ENCODE assay signal across 17 cellular contexts in genomic region chr2:240915526-240916335, GRCh38. TPM values are rescaled to one million over a fixed set of nuclear protein-coding genes. Genes with fewer than 3 reads are reported as not detected.
DNase-seq lines count a peak whose midpoint lies in the region; ATAC-seq and TF ChIP-seq lines count a peak whose summit lies in the region.
"Had no signal": no experiment of that assay in that cellular context is flagged by ENCODE, and none has a peak within 500 bp of the region (broad histone marks: within the 10 kb centered on the region; RNA-seq: fewer than 3 reads in every experiment).

No MANE protein-coding gene starts in this region.

- H3K27me3 ChIP-seq in endodermal cell (ENCODE audit: control insufficient read depth, insufficient read depth, low read length, poor library complexity, severe bottlenecking) (peaks cover 19% of the 10 kb centered on the region), Peyer's patch (peaks cover 0 to 6% of the 10 kb centered on the region in 2 donors)
- H3K27me3 ChIP-seq: ascending aorta had no signal

- H3K4me1 ChIP-seq in endodermal cell (ENCODE audit: control insufficient read depth, insufficient read depth, low read length): no peaks in the 10 kb centered on the region
- peaks cover 0 to 30% (median 4%) of the 10 kb centered on the region in 4 donors for H3K4me1 ChIP-seq in Peyer's patch

- 20 to 36% methylated on average over 7 to 31 of the region's 33 CpGs for WGBS in endodermal cell (ENCODE audit: insufficient coverage in 1 of 2, insufficient read length in 1 of 2), 2 experiments

- H3K9me3 ChIP-seq in endodermal cell (ENCODE audit: control insufficient read depth, low read length) (no peaks in the 10 kb centered on the region), Peyer's patch (no peaks in the 10 kb centered on the region)
- H3K9me3 ChIP-seq: ascending aorta had no signal

- H3K4me1 Mint-ChIP-seq in HFFc6 (ENCODE audit: low read depth): peaks cover 33% of the 10 kb centered on the region
- H3K4me1 Mint-ChIP-seq in endodermal cell: no peaks in the 10 kb centered on the region
- no peaks in the 10 kb centered on the region for H3K4me1 Mint-ChIP-seq in activated T-cell treated with anti-CD3 and anti-CD28 coated beads, Interleukin-2, amount 50 U/mL, for 4 hours (ENCODE audit: low read depth)

- H3K4me3 ChIP-seq in endodermal cell (ENCODE audit: low read length): no peak overlapping the region
- no peak overlapping the region for H3K4me3 ChIP-seq in skin epidermis
- H3K4me3 ChIP-seq in Peyer's patch: no peak overlapping the region

- H3K36me3 Mint-ChIP-seq in HFFc6 (ENCODE audit: low read depth): no peaks in the 10 kb centered on the region
- no peaks in the 10 kb centered on the region for H3K36me3 Mint-ChIP-seq in endodermal cell (ENCODE audit: low read depth)
- H3K36me3 Mint-ChIP-seq in activated T-cell treated with anti-CD3 and anti-CD28 coated beads, Interleukin-2, amount 50 U/mL, for 4 hours (ENCODE audit: insufficient read depth): no peaks in the 10 kb centered on the region

- H3K4me3 Mint-ChIP-seq in HFFc6 (no peak overlapping the region; the same call in 1 of the 2 replicates), endodermal cell (peak overlapping the region; percentile 43)
- no peak overlapping the region for H3K4me3 Mint-ChIP-seq in activated T-cell treated with anti-CD3 and anti-CD28 coated beads, Interleukin-2, amount 50 U/mL, for 4 hours

- H3K27ac Mint-ChIP-seq in HFFc6 (peak overlapping the region; percentile 26; the same call in 1 of the 2 replicates), endodermal cell (no peak overlapping the region)

- H3K9ac ChIP-seq in endodermal cell (ENCODE audit: extremely low read depth, low read length, poor library complexity, severe bottlenecking): no peak overlapping the region

- ATAC-seq in HG02938 (IDR thresholded peaks at IDR 0.05; ENCODE audit: unreplicated experiment) (no peak), GM18505 (IDR thresholded peaks at IDR 0.05; ENCODE audit: unreplicated experiment) (no peak)
- no peak for ATAC-seq in activated T-cell treated with anti-CD3 and anti-CD28 coated beads, Interleukin-2, amount 50 U/mL, for 4 hours

- no peak for DNase-seq in HFFc6
- DNase-seq in endodermal cell: peak; percentile 73
- DNase-seq in left kidney (ENCODE audit: low read depth, low spot score): peak; percentile 67
- DNase-seq in Peyer's patch: no peak
- DNase-seq in activated T-cell treated with anti-CD3 and anti-CD28 coated beads, Interleukin-2, amount 50 U/mL, for 4 hours: no peak
- DNase-seq: activated CD4-positive, alpha-beta T cell treated with anti-CD3 and anti-CD28 coated beads, Interleukin-2, amount 50 U/mL, for 48 hours; occipital lobe; SHP77 had no signal

- H3K36me3 ChIP-seq in endodermal cell (ENCODE audit: control insufficient read depth, insufficient read depth, low read length): no peaks in the 10 kb centered on the region
- no peaks in the 10 kb centered on the region for H3K36me3 ChIP-seq in Peyer's patch
- H3K36me3 ChIP-seq: ascending aorta had no signal

- no peaks in the 10 kb centered on the region for H3K9me3 Mint-ChIP-seq in HFFc6
- no peaks in the 10 kb centered on the region for H3K9me3 Mint-ChIP-seq in endodermal cell
- H3K9me3 Mint-ChIP-seq in activated T-cell treated with anti-CD3 and anti-CD28 coated beads, Interleukin-2, amount 50 U/mL, for 4 hours: no peaks in the 10 kb centered on the region

- TF ChIP-seq POLR2A in Peyer's patch (IDR thresholded peaks at IDR 0.05): no peak
- no peak for TF ChIP-seq POLR2A in GM18505 (IDR thresholded peaks at IDR 0.05; ENCODE audit: borderline replicate concordance, extremely low read depth, insufficient read depth, insufficient read length)

- TF ChIP-seq CTCF in HFFc6 (IDR thresholded peaks at IDR 0.05) (no peak), endodermal cell (conservative IDR thresholded peaks at IDR 0.05) (no peak), Peyer's patch (IDR thresholded peaks at IDR 0.05) (no peak)

- H3K27ac ChIP-seq in endodermal cell (ENCODE audit: low read depth, low read length): no peak overlapping the region
- H3K27ac ChIP-seq in skin epidermis: peak overlapping the region in 12 of 21 experiments; percentile 16 to 83 (median 70)
- peak overlapping the region in 1 of 4 donors; percentile 50 for H3K27ac ChIP-seq in Peyer's patch
- H3K27ac ChIP-seq: dorsolateral prefrontal cortex had no signal

- H3K27me3 Mint-ChIP-seq in HFFc6 (ENCODE audit: insufficient read depth) (peaks cover 2% of the 10 kb centered on the region), endodermal cell (ENCODE audit: insufficient read depth) (peaks cover 20% of the 10 kb centered on the region)
- H3K27me3 Mint-ChIP-seq in activated T-cell treated with anti-CD3 and anti-CD28 coated beads, Interleukin-2, amount 50 U/mL, for 4 hours (ENCODE audit: low read depth): peaks cover 37% of the 10 kb centered on the region

RNA-seq across cellular contexts. Expression of gene CROCC2, which starts 9.6 kb away (rescaled TPM):
- not detected for total RNA-seq in HFFc6 (2021; fragmentation: NEBNext Ultra II Directional; extraction: Animal tissue kit (Norgen Biotek cat#: 25700))
- not detected for total RNA-seq in endodermal cell
- not detected for polyA plus RNA-seq in endodermal cell (2013, experiment 1 of 2)
- polyA plus RNA-seq in endodermal cell (2013, experiment 2 of 2): not detected
- under 1 TPM in 2 of 4 donors, not detected in 2; 0.27 to 0.83 TPM for total RNA-seq in Peyer's patch
- not detected for total RNA-seq in activated T-cell treated with anti-CD3 and anti-CD28 coated beads, Interleukin-2, amount 50 U/mL, for 4 hours
- total RNA-seq: M059J, mesenteric fat pad, temporal lobe had no signal
- polyA plus RNA-seq: BJ had no signal

RNA-seq across cellular contexts. Expression of gene MAB21L4, which starts 19.8 kb away (rescaled TPM):
- total RNA-seq in HFFc6 (2021; fragmentation: NEBNext Ultra II Directional; extraction: Animal tissue kit (Norgen Biotek cat#: 25700)): not detected
- under 1 TPM in 1 of 2 donors, not detected in 1; 0.31 TPM for total RNA-seq in endodermal cell
- polyA plus RNA-seq in endodermal cell (2013, experiment 1 of 2): not detected
- polyA plus RNA-seq in endodermal cell (2013, experiment 2 of 2): not detected
- total RNA-seq in Peyer's patch: 1 to 10 TPM in 3 of 4 donors, not detected in 1; 2.1 to 6.1 (median 3.7) TPM
- not detected for total RNA-seq in activated T-cell treated with anti-CD3 and anti-CD28 coated beads, Interleukin-2, amount 50 U/mL, for 4 hours
- total RNA-seq: ascending aorta, M059J, mesenteric fat pad, occipital lobe, temporal lobe had no signal
- polyA plus RNA-seq: BJ had no signal

RNA-seq across cellular contexts. Expression of gene AGXT, which starts 47.1 kb away (rescaled TPM):
- total RNA-seq in HFFc6 (2021; fragmentation: NEBNext Ultra II Directional; extraction: Animal tissue kit (Norgen Biotek cat#: 25700)): not detected
- under 1 TPM in 1 of 2 donors, not detected in 1; 0.31 TPM for total RNA-seq in endodermal cell
- not detected for polyA plus RNA-seq in endodermal cell (2013, experiment 1 of 2)
- polyA plus RNA-seq in endodermal cell (2013, experiment 2 of 2): not detected
- 1 to 10 TPM in 1 of 4 donors, not detected in 3; 1.5 TPM for total RNA-seq in Peyer's patch
- under 1 TPM; 0.33 to 0.43 (median 0.34) TPM for total RNA-seq in activated T-cell treated with anti-CD3 and anti-CD28 coated beads, Interleukin-2, amount 50 U/mL, for 4 hours
- total RNA-seq: ascending aorta, M059J, occipital lobe, temporal lobe had no signal
- polyA plus RNA-seq: BJ had no signal

Comparison
In these comparisons a context has a peak if more than half of its experiments do, and no peak if none do; other contexts are left out.
1. DNase-seq: peak in endodermal cell (single experiment) and left kidney (single experiment); none in HFFc6 (single experiment), Peyer's patch (0 of 3) and activated T-cell treated with anti-CD3 and anti-CD28 coated beads, Interleukin-2, amount 50 U/mL, for 4 hours (single experiment).